Comparison of ENCODE assay signal across 1 cellular context in genomic region chr14:102080183-102081080, GRCh38.
TF ChIP-seq lines count a peak whose summit lies in the region.

No MANE protein-coding gene starts in this region.

TF ChIP-seq in WTC11, 78 proteins besides CTCF, POLR2A, EP300 and RAD21 (continued from another document):
- TF ChIP-seq ARID4B (CRISPR knock-in tag; IDR thresholded peaks at IDR 0.05; ENCODE audit: borderline replicate concordance) = no peak
- TF ChIP-seq CDX4 (CRISPR knock-in tag; IDR thresholded peaks at IDR 0.05; ENCODE audit: borderline replicate concordance) = no peak
- TF ChIP-seq ZNF416 (CRISPR knock-in tag; IDR thresholded peaks at IDR 0.05) = no peak
